In genomic region chr11:44094260-44094868, GRCh38 we compare ENCODE assay signal across 8 cellular contexts. TPM values are rescaled to one million over a fixed set of nuclear protein-coding genes. Genes with fewer than 3 reads are reported as not detected.
DNase-seq lines count a peak whose midpoint lies in the region; ATAC-seq, FAIRE-seq and TF ChIP-seq lines count a peak whose summit lies in the region.

No MANE protein-coding gene starts in this region.

- BruUV-seq in mammary epithelial cell (replicated peaks; lab: Mats Ljungman, UMichigan), result no TSS peak

- peak overlapping the region; percentile 36 for H2AFZ ChIP-seq in mammary epithelial cell (ENCODE audit: low read depth, low read length)
- no peak overlapping the region for H2AFZ ChIP-seq in keratinocyte (ENCODE audit: control insufficient read depth, low read length)

- intact Hi-C loops in activated B cell treated with CpG ODN at 0.5 μM for 24 hours (cut with micrococcal nuclease) (loop anchor here (5.0 to 10.0 kb wide), 4 partner anchors 190 to 1010 kb away; partner anchors contain the start of gene ALKBH3), mammary epithelial cell (cut with micrococcal nuclease) (loop anchor here (1.0 to 5.0 kb wide), 3 partner anchors 26 to 444 kb away; no protein-coding TSS in a partner anchor)

- peak; percentile 43 for ATAC-seq in HG03095 (IDR thresholded peaks at IDR 0.05; ENCODE audit: unreplicated experiment)
- ATAC-seq in activated B cell treated with CpG ODN at 0.5 μM for 24 hours (ENCODE audit: low read depth), result peak; percentile 32
- ATAC-seq in GM18505 (IDR thresholded peaks at IDR 0.05; ENCODE audit: unreplicated experiment), result no peak

- CTCF ChIA-PET in activated B cell treated with CpG ODN at 0.5 μM for 24 hours (lab: Charles Lee), result interaction anchor here (0.6 to 3.4 kb wide), 13 partner anchors 10 to 39 kb away, joined by 3 to 38 read pairs (median 4); partner anchors contain the start of gene ACCS
- CTCF ChIA-PET in mammary epithelial cell (lab: Charles Lee; ENCODE audit: low non-redundant PET), result interaction anchor here (0.6 to 1.0 kb wide), 7 partner anchors 11 to 97 kb away, joined by 3 to 24 read pairs (median 7); no protein-coding TSS in a partner anchor

- FAIRE-seq in keratinocyte (lab: Jason Lieb, UNC), result peak; percentile 80

- in situ Hi-C loops in mammary epithelial cell (cut with MboI; ENCODE audit: low sequenced_read_pairs in 2 of 2), result no loop called here

- H4K20me1 ChIP-seq in mammary epithelial cell (ENCODE audit: insufficient read depth, low read length) (no peaks in the 10 kb centered on the region), keratinocyte (ENCODE audit: control insufficient read depth, extremely low read depth, insufficient read depth, low read length) (peaks cover 2% of the 10 kb centered on the region)

- H3K9ac ChIP-seq in mammary epithelial cell (ENCODE audit: insufficient read depth, low read length) (no peak overlapping the region), keratinocyte (ENCODE audit: control insufficient read depth, extremely low read depth, insufficient read depth, low read length) (no peak overlapping the region)

- H3K9me1 ChIP-seq in keratinocyte (ENCODE audit: control insufficient read depth, extremely low read depth, insufficient read depth, low read length), result no peaks in the 10 kb centered on the region

- H3K79me2 ChIP-seq in mammary epithelial cell (ENCODE audit: insufficient read depth, low read length) (peaks cover 36% of the 10 kb centered on the region), keratinocyte (ENCODE audit: control insufficient read depth, insufficient read depth, low read length) (peaks cover 26% of the 10 kb centered on the region)

- dilution Hi-C loops in mammary epithelial cell (cut with HindIII; ENCODE audit: low sequenced_read_pairs), result no loop called here
- dilution Hi-C loops in keratinocyte (cut with MboI; ENCODE audit: extremely low pct_ligation_motif_present, low sequenced_read_pairs), result no loop called here

- H3K36me3 ChIP-seq in mammary epithelial cell (ENCODE audit: insufficient read depth, low read length) (no peaks in the 10 kb centered on the region), keratinocyte (ENCODE audit: control insufficient read depth in 2 of 2, extremely low read depth in 1 of 2, insufficient read depth in 2 of 2, low read length in 2 of 2) (no peaks in the 10 kb centered on the region)

- no peak overlapping the region for H3K4me2 ChIP-seq in mammary epithelial cell (ENCODE audit: insufficient read depth, low read depth, low read length)
- H3K4me2 ChIP-seq in keratinocyte (ENCODE audit: control insufficient read depth, extremely low read depth, insufficient read depth, low read depth, low read length), result no peak overlapping the region

- peak overlapping the region; percentile 74 for H3K4me3 Mint-ChIP-seq in activated B cell treated with CpG ODN at 0.5 μM for 24 hours

- H3K27ac ChIP-seq in mammary epithelial cell (ENCODE audit: insufficient read depth, low read depth, low read length) (no peak overlapping the region), keratinocyte (ENCODE audit: control insufficient read depth, insufficient read depth, low read length) (no peak overlapping the region)

- no peaks in the 10 kb centered on the region for H3K9me3 ChIP-seq in mammary epithelial cell (replicated peaks; ENCODE audit: insufficient read depth, low read length)
- no peaks in the 10 kb centered on the region for H3K9me3 ChIP-seq in keratinocyte (ENCODE audit: control insufficient read depth, low read depth, low read length)

- H3K4me1 ChIP-seq in mammary epithelial cell (ENCODE audit: insufficient read depth, low read length) (peaks cover 17% of the 10 kb centered on the region), keratinocyte (ENCODE audit: control insufficient read depth, extremely low read depth, insufficient read depth, low read length) (peaks cover 18% of the 10 kb centered on the region)

- TF ChIP-seq CTCF in activated B cell treated with CpG ODN at 0.5 μM for 24 hours (IDR thresholded peaks at IDR 0.05) (peak; percentile 63), mammary epithelial cell (conservative IDR thresholded peaks at IDR 0.05 in 1 of 2, IDR thresholded peaks at IDR 0.05 in 1 of 2; ENCODE audit: extremely low read depth in 1 of 2, insufficient read depth in 1 of 2, low read depth in 1 of 2, low read length in 2 of 2) (peak; percentile 83), keratinocyte (optimal IDR thresholded peaks at IDR 0.05 in 1 of 3, IDR thresholded peaks at IDR 0.05 in 1 of 3, conservative IDR thresholded peaks at IDR 0.05 in 1 of 3; ENCODE audit: extremely low read depth in 1 of 3, insufficient read depth in 2 of 3, low read length in 3 of 3) (peak; percentile 69 to 85 (median 82))

- DNase-seq in DMS53 treated with DMSO at 0.1 percent for 48 hours (lab: John Stamatoyannopoulos, UW; ENCODE audit: unreplicated experiment) (peak; percentile 59), NCI-H345 treated with DMSO at 0.1 percent for 48 hours (lab: John Stamatoyannopoulos, UW; ENCODE audit: unreplicated experiment) (peak; percentile 86), activated B cell treated with CpG ODN at 0.5 μM for 24 hours (peak; percentile 29), mammary epithelial cell (peak; percentile 66), keratinocyte (ENCODE audit: low read depth, low spot score) (peak; percentile 50)
- DNase-seq in stimulated activated CD4-positive, alpha-beta T cell treated with anti-CD3 and anti-CD28 coated beads, Interleukin-1b, Interleukin-23, amount 100 ng/mL, for 48 hours, result peak; percentile 72

- TF ChIP-seq POLR2A in GM18505 (IDR thresholded peaks at IDR 0.05; ENCODE audit: borderline replicate concordance, extremely low read depth, insufficient read depth, insufficient read length), result no peak

- no peaks in the 10 kb centered on the region for H3K9me3 Mint-ChIP-seq in activated B cell treated with CpG ODN at 0.5 μM for 24 hours

- WGBS in mammary epithelial cell (ENCODE audit: low coverage, missing lambda C conversion rate), result 22% methylated on average over 11 of the region's 11 CpGs

- no peaks in the 10 kb centered on the region for H3K36me3 Mint-ChIP-seq in activated B cell treated with CpG ODN at 0.5 μM for 24 hours (ENCODE audit: low read depth)

- H3K27ac Mint-ChIP-seq in activated B cell treated with CpG ODN at 0.5 μM for 24 hours, result peak overlapping the region; percentile 51

- H3K4me3 ChIP-seq in mammary epithelial cell (replicated peaks in 1 of 3; ENCODE audit: insufficient read depth in 1 of 3, low read depth in 2 of 3, low read length in 3 of 3) (no peak overlapping the region), keratinocyte (ENCODE audit: control insufficient read depth in 2 of 3, extremely low read depth in 1 of 3, insufficient read depth in 2 of 3, low read depth in 1 of 3, low read length in 3 of 3) (no peak overlapping the region)

- peaks cover 24% of the 10 kb centered on the region for H3K4me1 Mint-ChIP-seq in activated B cell treated with CpG ODN at 0.5 μM for 24 hours

- H3K27me3 ChIP-seq in mammary epithelial cell (ENCODE audit: insufficient read depth, low read length) (peaks cover 4% of the 10 kb centered on the region), keratinocyte (ENCODE audit: control insufficient read depth, extremely low read depth, insufficient read depth, low read length) (peaks cover 4% of the 10 kb centered on the region)

- H3K27me3 Mint-ChIP-seq in activated B cell treated with CpG ODN at 0.5 μM for 24 hours, result no peaks in the 10 kb centered on the region

- POLR2A ChIA-PET in activated B cell treated with CpG ODN at 0.5 μM for 24 hours (lab: Charles Lee), result interaction anchor here (0.7 kb wide), 3 partner anchors 10 to 28 kb away, joined by 3 to 6 read pairs (median 3); partner anchors contain the start of gene ACCS

RNA-seq across cellular contexts. Expression of gene EXT2, which starts 1.1 kb away (rescaled TPM):
- total RNA-seq in activated B cell treated with CpG ODN at 0.5 μM for 24 hours, result 21.9 and 22.1 TPM in 2 replicates
- 100 to 1,000 TPM; 131 to 207 TPM for total RNA-seq in mammary epithelial cell
- polyA plus RNA-seq in mammary epithelial cell, result 105 TPM
- 90.2 TPM for polyA minus RNA-seq in mammary epithelial cell
- 148 to 168 TPM (median 159 TPM) in 3 replicates for polyA plus RNA-seq in keratinocyte
- polyA plus RNA-seq in keratinocyte (2011; ENCODE audit: low read depth), result 86.4 TPM
- 65.6 and 89.2 TPM in 2 replicates for polyA plus RNA-seq in keratinocyte (2011; cell fraction: cytosol; rRNA removed)
- 215 and 221 TPM in 2 replicates for polyA plus RNA-seq in keratinocyte (2011; cell fraction: nucleus; rRNA removed)
- polyA plus RNA-seq in keratinocyte (2012; ENCODE audit: low replicate concordance), result 61.6 and 107 TPM in 2 replicates
- polyA minus RNA-seq in keratinocyte, result 168 to 241 TPM (median 203 TPM) in 3 replicates
- 129 TPM for polyA minus RNA-seq in keratinocyte (2011; cell fraction: cytosol; rRNA and poly(A)+ RNA removed)
- 286 and 364 TPM in 2 replicates for polyA minus RNA-seq in keratinocyte (2011; cell fraction: nucleus; rRNA and poly(A)+ RNA removed)

RNA-seq across cellular contexts. Expression of gene ACCS, which starts 28.3 kb away (rescaled TPM):
- total RNA-seq in activated B cell treated with CpG ODN at 0.5 μM for 24 hours, result 22.4 and 27.0 TPM in 2 replicates
- total RNA-seq in mammary epithelial cell, result 10 to 100 TPM in 1 of 2 donors, 1 to 10 TPM in 1; 6.8 to 13.0 TPM
- 5.0 TPM for polyA plus RNA-seq in mammary epithelial cell
- 6.8 TPM for polyA minus RNA-seq in mammary epithelial cell
- 4.1 to 7.1 TPM (median 4.6 TPM) in 3 replicates for polyA plus RNA-seq in keratinocyte
- polyA plus RNA-seq in keratinocyte (2011; ENCODE audit: low read depth), result 0.42 TPM
- polyA plus RNA-seq in keratinocyte (2011; cell fraction: cytosol; rRNA removed), result 0.94 and 1.9 TPM in 2 replicates
- 37.2 and 52.7 TPM in 2 replicates for polyA plus RNA-seq in keratinocyte (2011; cell fraction: nucleus; rRNA removed)
- polyA plus RNA-seq in keratinocyte (2012; ENCODE audit: low replicate concordance), result 2.2 and 2.5 TPM in 2 replicates
- polyA minus RNA-seq in keratinocyte, result 5.2 to 17.2 TPM (median 5.6 TPM) in 3 replicates
- 3.1 TPM for polyA minus RNA-seq in keratinocyte (2011; cell fraction: cytosol; rRNA and poly(A)+ RNA removed)
- polyA minus RNA-seq in keratinocyte (2011; cell fraction: nucleus; rRNA and poly(A)+ RNA removed), result 7.8 and 8.5 TPM in 2 replicates

RNA-seq across cellular contexts. Expression of gene ACCSL, which starts 46.6 kb away (rescaled TPM):
- total RNA-seq in activated B cell treated with CpG ODN at 0.5 μM for 24 hours (not detected in 2 replicates), mammary epithelial cell (not detected)
- polyA plus RNA-seq in mammary epithelial cell (not detected), keratinocyte (not detected in 3 replicates)
- polyA minus RNA-seq in mammary epithelial cell (not detected), keratinocyte (not detected in 3 replicates)
- polyA plus RNA-seq in keratinocyte (2011; ENCODE audit: low read depth), result not detected
- not detected in 2 replicates for polyA plus RNA-seq in keratinocyte (2011; cell fraction: cytosol; rRNA removed)
- polyA plus RNA-seq in keratinocyte (2011; cell fraction: nucleus; rRNA removed), result not detected in 2 replicates
- polyA plus RNA-seq in keratinocyte (2012; ENCODE audit: low replicate concordance), result not detected in 2 replicates
- polyA minus RNA-seq in keratinocyte (2011; cell fraction: cytosol; rRNA and poly(A)+ RNA removed), result not detected
- polyA minus RNA-seq in keratinocyte (2011; cell fraction: nucleus; rRNA and poly(A)+ RNA removed), result not detected in 2 replicates

Comparison
In these comparisons a context has a peak if more than half of its experiments do, and no peak if none do; other contexts are left out.
1. DNase-seq: peak in every context shown above with its lines; median percentile 86 in NCI-H345 treated with DMSO at 0.1 percent for 48 hours; 72 in stimulated activated CD4-positive, alpha-beta T cell treated with anti-CD3 and anti-CD28 coated beads, Interleukin-1b, Interleukin-23, amount 100 ng/mL, for 48 hours; 66 in mammary epithelial cell; 59 in DMS53 treated with DMSO at 0.1 percent for 48 hours; 50 in keratinocyte; 29 in activated B cell treated with CpG ODN at 0.5 μM for 24 hours.